Comparison of ENCODE assay signal across 1 cellular context in the genomic region with DNA sequence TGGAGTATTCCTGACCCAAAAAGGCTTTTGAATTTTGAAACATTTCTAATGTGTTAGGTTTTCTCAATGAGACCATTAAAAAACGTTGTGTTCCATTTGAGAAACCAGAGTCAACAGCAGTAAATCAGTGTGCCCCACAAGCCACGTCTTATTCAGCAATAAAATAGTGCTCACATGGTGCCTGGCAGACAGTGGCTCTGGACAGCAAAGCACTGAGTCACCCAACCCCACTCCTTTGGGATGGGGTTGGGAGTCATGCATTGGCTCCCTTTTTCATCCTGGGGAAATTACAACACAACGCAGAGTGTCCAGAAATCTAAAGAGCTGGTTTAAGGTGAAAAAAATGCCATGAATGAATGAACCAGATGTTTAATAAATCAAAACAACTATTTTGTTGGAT.
TF ChIP-seq lines count a peak whose summit lies in the region.

No MANE protein-coding gene starts in this region.

TF ChIP-seq in WTC11, 78 proteins besides CTCF, POLR2A, EP300 and RAD21 (continued from another document):
- TF ChIP-seq, protein P1, sequence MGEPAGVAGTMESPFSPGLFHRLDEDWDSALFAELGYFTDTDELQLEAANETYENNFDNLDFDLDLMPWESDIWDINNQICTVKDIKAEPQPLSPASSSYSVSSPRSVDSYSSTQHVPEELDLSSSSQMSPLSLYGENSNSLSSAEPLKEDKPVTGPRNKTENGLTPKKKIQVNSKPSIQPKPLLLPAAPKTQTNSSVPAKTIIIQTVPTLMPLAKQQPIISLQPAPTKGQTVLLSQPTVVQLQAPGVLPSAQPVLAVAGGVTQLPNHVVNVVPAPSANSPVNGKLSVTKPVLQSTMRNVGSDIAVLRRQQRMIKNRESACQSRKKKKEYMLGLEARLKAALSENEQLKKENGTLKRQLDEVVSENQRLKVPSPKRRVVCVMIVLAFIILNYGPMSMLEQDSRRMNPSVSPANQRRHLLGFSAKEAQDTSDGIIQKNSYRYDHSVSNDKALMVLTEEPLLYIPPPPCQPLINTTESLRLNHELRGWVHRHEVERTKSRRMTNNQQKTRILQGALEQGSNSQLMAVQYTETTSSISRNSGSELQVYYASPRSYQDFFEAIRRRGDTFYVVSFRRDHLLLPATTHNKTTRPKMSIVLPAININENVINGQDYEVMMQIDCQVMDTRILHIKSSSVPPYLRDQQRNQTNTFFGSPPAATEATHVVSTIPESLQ (CRISPR knock-in tag; IDR thresholded peaks at IDR 0.05), result no peak
- TF ChIP-seq, protein P2, sequence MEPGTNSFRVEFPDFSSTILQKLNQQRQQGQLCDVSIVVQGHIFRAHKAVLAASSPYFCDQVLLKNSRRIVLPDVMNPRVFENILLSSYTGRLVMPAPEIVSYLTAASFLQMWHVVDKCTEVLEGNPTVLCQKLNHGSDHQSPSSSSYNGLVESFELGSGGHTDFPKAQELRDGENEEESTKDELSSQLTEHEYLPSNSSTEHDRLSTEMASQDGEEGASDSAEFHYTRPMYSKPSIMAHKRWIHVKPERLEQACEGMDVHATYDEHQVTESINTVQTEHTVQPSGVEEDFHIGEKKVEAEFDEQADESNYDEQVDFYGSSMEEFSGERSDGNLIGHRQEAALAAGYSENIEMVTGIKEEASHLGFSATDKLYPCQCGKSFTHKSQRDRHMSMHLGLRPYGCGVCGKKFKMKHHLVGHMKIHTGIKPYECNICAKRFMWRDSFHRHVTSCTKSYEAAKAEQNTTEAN (CRISPR knock-in tag; IDR thresholded peaks at IDR 0.05), result no peak
- TF ChIP-seq, protein P3, sequence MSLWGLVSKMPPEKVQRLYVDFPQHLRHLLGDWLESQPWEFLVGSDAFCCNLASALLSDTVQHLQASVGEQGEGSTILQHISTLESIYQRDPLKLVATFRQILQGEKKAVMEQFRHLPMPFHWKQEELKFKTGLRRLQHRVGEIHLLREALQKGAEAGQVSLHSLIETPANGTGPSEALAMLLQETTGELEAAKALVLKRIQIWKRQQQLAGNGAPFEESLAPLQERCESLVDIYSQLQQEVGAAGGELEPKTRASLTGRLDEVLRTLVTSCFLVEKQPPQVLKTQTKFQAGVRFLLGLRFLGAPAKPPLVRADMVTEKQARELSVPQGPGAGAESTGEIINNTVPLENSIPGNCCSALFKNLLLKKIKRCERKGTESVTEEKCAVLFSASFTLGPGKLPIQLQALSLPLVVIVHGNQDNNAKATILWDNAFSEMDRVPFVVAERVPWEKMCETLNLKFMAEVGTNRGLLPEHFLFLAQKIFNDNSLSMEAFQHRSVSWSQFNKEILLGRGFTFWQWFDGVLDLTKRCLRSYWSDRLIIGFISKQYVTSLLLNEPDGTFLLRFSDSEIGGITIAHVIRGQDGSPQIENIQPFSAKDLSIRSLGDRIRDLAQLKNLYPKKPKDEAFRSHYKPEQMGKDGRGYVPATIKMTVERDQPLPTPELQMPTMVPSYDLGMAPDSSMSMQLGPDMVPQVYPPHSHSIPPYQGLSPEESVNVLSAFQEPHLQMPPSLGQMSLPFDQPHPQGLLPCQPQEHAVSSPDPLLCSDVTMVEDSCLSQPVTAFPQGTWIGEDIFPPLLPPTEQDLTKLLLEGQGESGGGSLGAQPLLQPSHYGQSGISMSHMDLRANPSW (CRISPR knock-in tag; conservative IDR thresholded peaks at IDR 0.05; ENCODE audit: low read depth), result no peak
- TF ChIP-seq CBFB (CRISPR knock-in tag; IDR thresholded peaks at IDR 0.05; ENCODE audit: low read depth) (no peak), FOXJ3 (CRISPR knock-in tag; IDR thresholded peaks at IDR 0.05; ENCODE audit: borderline replicate concordance) (no peak), ATF1 (CRISPR knock-in tag; IDR thresholded peaks at IDR 0.05) (no peak)
